Comparison of ENCODE assay signal across 1 cellular context in genomic region chr2:110229882-110230281, GRCh38. TPM values are rescaled to one million over a fixed set of nuclear protein-coding genes. Genes with fewer than 3 reads are reported as not detected.
"Had no signal": no experiment of that assay in that cellular context is flagged by ENCODE, and none has a peak within 500 bp of the region (broad histone marks: within the 10 kb centered on the region; RNA-seq: fewer than 3 reads in every experiment).

No MANE protein-coding gene starts in this region.

RNA-seq across cellular contexts. Expression of gene NPHP1, which starts 25.1 kb away (rescaled TPM):
- polyA plus RNA-seq: immature natural killer cell had no signal
